In genomic region chr9:112093147-112093874, GRCh38 we compare ENCODE assay signal across 1 cellular context.
TF ChIP-seq lines count a peak whose summit lies in the region.

No MANE protein-coding gene starts in this region.

TF ChIP-seq in K562, 482 proteins besides CTCF, POLR2A, EP300 and RAD21 (continued from another document and continues in another):
- no peak for TF ChIP-seq MNT (conservative IDR thresholded peaks at IDR 0.05)
- TF ChIP-seq ZBTB5 (IDR thresholded peaks at IDR 0.05): no peak
- peak; percentile 87 for TF ChIP-seq MTA2 (IDR thresholded peaks at IDR 0.05; ENCODE audit: low read depth)
- TF ChIP-seq NBN (IDR thresholded peaks at IDR 0.05; ENCODE audit: low read depth): peak; percentile 34; the same call in 1 of the 2 replicates
- TF ChIP-seq GATAD2B (IDR thresholded peaks at IDR 0.05; ENCODE audit: borderline replicate concordance): peak; percentile 92
- TF ChIP-seq ZMIZ1 (IDR thresholded peaks at IDR 0.05; ENCODE audit: low read depth in 2 of 2, low read length in 2 of 2): peak in 1 of 2 experiments; percentile 78; a peak in 1 of 4 replicates
- peak; percentile 78 for TF ChIP-seq GATA2 (CRISPR knock-in tag; IDR thresholded peaks at IDR 0.05)
- 0 out of 2 replicates have a peak, but pooled peaks have one; percentile 33 for TF ChIP-seq ZNF766 (CRISPR knock-in tag; conservative IDR thresholded peaks at IDR 0.05)
- no peak for TF ChIP-seq POLR2B (IDR thresholded peaks at IDR 0.05; ENCODE audit: low read depth, partially characterized antibody)
- TF ChIP-seq BCOR (IDR thresholded peaks at IDR 0.05): peak; percentile 39; the same call in 1 of the 2 replicates
- peak; percentile 84 for TF ChIP-seq STAT5A (IDR thresholded peaks at IDR 0.05; ENCODE audit: borderline replicate concordance, low read length)
- 0 out of 2 replicates have a peak, but pooled peaks have one; percentile 53 for TF ChIP-seq HES1 (IDR thresholded peaks at IDR 0.05; ENCODE audit: low read depth)
- TF ChIP-seq NCOR1 (IDR thresholded peaks at IDR 0.05): peak; percentile 85
- peak; percentile 90 for TF ChIP-seq PML (IDR thresholded peaks at IDR 0.05; ENCODE audit: low read length)
- TF ChIP-seq SIRT6 (IDR thresholded peaks at IDR 0.05; ENCODE audit: low read depth, low read length): no peak
- peak in 1 of 2 experiments; percentile 25; a peak in 1 of 4 replicates for TF ChIP-seq KDM1A (IDR thresholded peaks at IDR 0.05)
- peak; percentile 88 for TF ChIP-seq SMARCA4 (IDR thresholded peaks at IDR 0.05)
- peak; percentile 80 for TF ChIP-seq MEIS2 (IDR thresholded peaks at IDR 0.05; ENCODE audit: partially characterized antibody)
- TF ChIP-seq KLF13 (tag; IDR thresholded peaks at IDR 0.05; ENCODE audit: borderline replicate concordance, low read depth): no peak
- TF ChIP-seq MXI1 (IDR thresholded peaks at IDR 0.05; ENCODE audit: low read depth, low read length): no peak
- TF ChIP-seq CXXC5 (CRISPR knock-in tag; IDR thresholded peaks at IDR 0.05): peak; percentile 53
- no peak for TF ChIP-seq ZBTB43 (CRISPR knock-in tag; IDR thresholded peaks at IDR 0.05)
- TF ChIP-seq ESRRB (CRISPR knock-in tag; IDR thresholded peaks at IDR 0.05; ENCODE audit: borderline replicate concordance): no peak
- TF ChIP-seq ZNF639 (CRISPR knock-in tag; conservative IDR thresholded peaks at IDR 0.05 in 1 of 2, IDR thresholded peaks at IDR 0.05 in 1 of 2): 0 out of 4 replicates have a peak, but pooled peaks of 1 of the 2 experiments have one; percentile 37
- TF ChIP-seq ARID1B (IDR thresholded peaks at IDR 0.05): peak; percentile 93
- peak; percentile 84 for TF ChIP-seq SMARCE1 (IDR thresholded peaks at IDR 0.05)
- peak; percentile 80 for TF ChIP-seq DPF2 (IDR thresholded peaks at IDR 0.05)
- peak; percentile 97 for TF ChIP-seq TEAD4 (IDR thresholded peaks at IDR 0.05; ENCODE audit: low read length)
- TF ChIP-seq TEAD4 (CRISPR knock-in tag; IDR thresholded peaks at IDR 0.05; ENCODE audit: borderline replicate concordance): no peak
- TF ChIP-seq PBX2 (CRISPR knock-in tag; IDR thresholded peaks at IDR 0.05; ENCODE audit: low read depth): no peak
- peak; percentile 64; the same call in 1 of the 2 replicates for TF ChIP-seq PBX2 (tag; conservative IDR thresholded peaks at IDR 0.05; ENCODE audit: low read depth)
- TF ChIP-seq TRIM24 (IDR thresholded peaks at IDR 0.05): peak; percentile 66 to 80; a peak in 3 of 4 replicates
- TF ChIP-seq DACH1 (IDR thresholded peaks at IDR 0.05; ENCODE audit: partially characterized antibody): peak; percentile 14
- TF ChIP-seq SRSF7 (optimal IDR thresholded peaks at IDR 0.05; ENCODE audit: low read depth, low read length): no peak
- peak; percentile 81 for TF ChIP-seq FOXM1 (IDR thresholded peaks at IDR 0.05; ENCODE audit: low read depth)
- no peak for TF ChIP-seq FOXM1 (CRISPR knock-in tag; IDR thresholded peaks at IDR 0.05; ENCODE audit: low read depth)
- peak; percentile 50; the same call in 1 of the 2 replicates for TF ChIP-seq SMARCC2 (IDR thresholded peaks at IDR 0.05; ENCODE audit: low read depth)
- TF ChIP-seq ZNF395 (CRISPR knock-in tag; IDR thresholded peaks at IDR 0.05): 0 out of 2 replicates have a peak, but pooled peaks have one; percentile 43
- no peak for TF ChIP-seq BACH1 (tag; IDR thresholded peaks at IDR 0.05)
- no peak for TF ChIP-seq MBD1 (CRISPR knock-in tag; IDR thresholded peaks at IDR 0.05)
- peak; percentile 83 for TF ChIP-seq NFIC (IDR thresholded peaks at IDR 0.05)
- peak; percentile 50 for TF ChIP-seq WHSC1 (IDR thresholded peaks at IDR 0.05; ENCODE audit: low read length)
- peak; percentile 39 for TF ChIP-seq CHD4 (IDR thresholded peaks at IDR 0.05; ENCODE audit: insufficient read depth, insufficient replicate concordance, low read depth, low read length, poor library complexity, severe bottlenecking)
- TF ChIP-seq PHB2 (IDR thresholded peaks at IDR 0.05; ENCODE audit: low read depth): 0 out of 2 replicates have a peak, but pooled peaks have one; percentile 45
- TF ChIP-seq DMBX1 (CRISPR knock-in tag; IDR thresholded peaks at IDR 0.05; ENCODE audit: borderline replicate concordance): peak; percentile 69; the same call in 1 of the 2 replicates
- peak; percentile 70; the same call in 1 of the 2 replicates for TF ChIP-seq MECOM (CRISPR knock-in tag; IDR thresholded peaks at IDR 0.05)
- TF ChIP-seq HNRNPLL (IDR thresholded peaks at IDR 0.05; ENCODE audit: low read depth, low read length, poor library complexity, severe bottlenecking): no peak
- TF ChIP-seq YY1 (IDR thresholded peaks at IDR 0.05; ENCODE audit: borderline replicate concordance in 1 of 3, control insufficient read depth in 1 of 3, extremely low read depth in 1 of 3, insufficient read depth in 3 of 3, insufficient read length in 1 of 3, insufficient replicate concordance in 2 of 3, low read depth in 1 of 3, low read length in 2 of 3): peak in 1 of 3 experiments; percentile 49
- peak; percentile 87; the same call in 1 of the 2 replicates for TF ChIP-seq CTBP1 (IDR thresholded peaks at IDR 0.05; ENCODE audit: borderline replicate concordance)
- TF ChIP-seq TCF3 (CRISPR knock-in tag; IDR thresholded peaks at IDR 0.05): peak; percentile 85
- TF ChIP-seq ZEB2 (IDR thresholded peaks at IDR 0.05): peak; percentile 77
